ENCODE assay signal across 28 cellular contexts in genomic region chr10:126524526-126524925, GRCh38.
"Had no signal": no experiment of that assay in that cellular context is flagged by ENCODE, and none has a peak within 500 bp of the region (broad histone marks: within the 10 kb centered on the region; RNA-seq: fewer than 3 reads in every experiment).

No MANE protein-coding gene starts in this region.

- H3K27me3 ChIP-seq: colonic mucosa, suprapubic skin, thyroid gland had no signal

- H3K4me1 ChIP-seq: colonic mucosa, esophagus squamous epithelium, heart right ventricle, left lung, prostate gland, sigmoid colon, suprapubic skin, thyroid gland had no signal

- FAIRE-seq: endometrium, islet of Langerhans had no signal

- H3K4me3 Mint-ChIP-seq: dendritic cell treated with granulocyte-macrophage colony-stimulating factor and Interleukin-4, amounts not matched to agents 40 ng/mL and 50 ng/mL, for 4 days; mesothelial cell of epicardium; naive B cell; natural killer cell treated with Interleukin-12 subunit alpha and Interleukin-12 subunit beta and Interleukin-15 and Interleukin-18, amount 100 ng/mL, for 72 hours; neural crest cell; stimulated activated effector memory CD8-positive, alpha-beta T cell treated with anti-CD3 and anti-CD28 coated beads, Interleukin-12 subunit alpha, Interleukin-12 subunit beta, amount 100 ng/mL, for 72 hours; stimulated activated naive CD8-positive, alpha-beta T cell treated with anti-CD3 and anti-CD28 coated beads, Interleukin-15, Interleukin-2, amounts not matched to agents 100 ng/mL and 50 ng/mL, for 24 hours had no signal

- H3K9me3 Mint-ChIP-seq: dendritic cell treated with granulocyte-macrophage colony-stimulating factor and Interleukin-4, amounts not matched to agents 40 ng/mL and 50 ng/mL, for 4 days; mesothelial cell of epicardium; naive B cell; natural killer cell treated with Interleukin-12 subunit alpha and Interleukin-12 subunit beta and Interleukin-15 and Interleukin-18, amount 100 ng/mL, for 72 hours; neural crest cell; stimulated activated effector memory CD8-positive, alpha-beta T cell treated with anti-CD3 and anti-CD28 coated beads, Interleukin-12 subunit alpha, Interleukin-12 subunit beta, amount 100 ng/mL, for 72 hours; stimulated activated naive CD8-positive, alpha-beta T cell treated with anti-CD3 and anti-CD28 coated beads, Interleukin-15, Interleukin-2, amounts not matched to agents 100 ng/mL and 50 ng/mL, for 24 hours had no signal

- H3K27ac ChIP-seq: colonic mucosa, esophagus squamous epithelium, heart right ventricle, left lung, prostate gland, sigmoid colon, suprapubic skin, thyroid gland had no signal

- H3K27ac Mint-ChIP-seq: dendritic cell treated with granulocyte-macrophage colony-stimulating factor and Interleukin-4, amounts not matched to agents 40 ng/mL and 50 ng/mL, for 4 days; mesothelial cell of epicardium; naive B cell; natural killer cell treated with Interleukin-12 subunit alpha and Interleukin-12 subunit beta and Interleukin-15 and Interleukin-18, amount 100 ng/mL, for 72 hours; stimulated activated effector memory CD8-positive, alpha-beta T cell treated with anti-CD3 and anti-CD28 coated beads, Interleukin-12 subunit alpha, Interleukin-12 subunit beta, amount 100 ng/mL, for 72 hours; stimulated activated naive CD8-positive, alpha-beta T cell treated with anti-CD3 and anti-CD28 coated beads, Interleukin-15, Interleukin-2, amounts not matched to agents 100 ng/mL and 50 ng/mL, for 24 hours had no signal

- DNase-seq: colonic mucosa; effector memory CD4-positive, alpha-beta T cell; erythroblast; esophagus squamous epithelium; foreskin melanocyte; glutamatergic neuron; heart right ventricle; left cardiac atrium; left lung; mesenchymal stem cell; mucosa of descending colon; naive B cell; right cardiac atrium; sigmoid colon; stimulated activated CD4-positive, alpha-beta T cell treated with anti-CD3 and anti-CD28 coated beads, Interleukin-2, amount 100 ng/mL, for 24 hours; stimulated activated CD4-positive, alpha-beta T cell treated with anti-CD3 and anti-CD28 coated beads, Interleukin-4, amount 100 ng/mL, for 24 hours; thyroid gland; trophoblast cell had no signal

- H3K4me1 Mint-ChIP-seq: naive B cell; stimulated activated effector memory CD8-positive, alpha-beta T cell treated with anti-CD3 and anti-CD28 coated beads, Interleukin-12 subunit alpha, Interleukin-12 subunit beta, amount 100 ng/mL, for 72 hours had no signal

- H3K9me3 ChIP-seq: colonic mucosa, esophagus squamous epithelium, heart right ventricle, left lung, mucosa of descending colon, prostate gland, sigmoid colon, suprapubic skin, thyroid gland had no signal

- H3K36me3 Mint-ChIP-seq: mesothelial cell of epicardium; naive B cell; natural killer cell treated with Interleukin-12 subunit alpha and Interleukin-12 subunit beta and Interleukin-15 and Interleukin-18, amount 100 ng/mL, for 72 hours; stimulated activated effector memory CD8-positive, alpha-beta T cell treated with anti-CD3 and anti-CD28 coated beads, Interleukin-12 subunit alpha, Interleukin-12 subunit beta, amount 100 ng/mL, for 72 hours had no signal

- H3K36me3 ChIP-seq: colonic mucosa, esophagus squamous epithelium, heart right ventricle, left lung, prostate gland, sigmoid colon, suprapubic skin, thyroid gland had no signal

- H3K27me3 Mint-ChIP-seq: dendritic cell treated with granulocyte-macrophage colony-stimulating factor and Interleukin-4, amounts not matched to agents 40 ng/mL and 50 ng/mL, for 4 days had no signal

- ATAC-seq: heart right ventricle; left cardiac atrium; left lung; mucosa of descending colon; right cardiac atrium; stimulated activated effector memory CD8-positive, alpha-beta T cell treated with anti-CD3 and anti-CD28 coated beads, Interleukin-12 subunit alpha, Interleukin-12 subunit beta, amount 100 ng/mL, for 72 hours had no signal

- H3K4me3 ChIP-seq: colonic mucosa, esophagus squamous epithelium, heart right ventricle, left lung, mucosa of descending colon, prostate gland, sigmoid colon, suprapubic skin, thyroid gland had no signal
